ENCODE assay signal across 8 cellular contexts in the genomic region with DNA sequence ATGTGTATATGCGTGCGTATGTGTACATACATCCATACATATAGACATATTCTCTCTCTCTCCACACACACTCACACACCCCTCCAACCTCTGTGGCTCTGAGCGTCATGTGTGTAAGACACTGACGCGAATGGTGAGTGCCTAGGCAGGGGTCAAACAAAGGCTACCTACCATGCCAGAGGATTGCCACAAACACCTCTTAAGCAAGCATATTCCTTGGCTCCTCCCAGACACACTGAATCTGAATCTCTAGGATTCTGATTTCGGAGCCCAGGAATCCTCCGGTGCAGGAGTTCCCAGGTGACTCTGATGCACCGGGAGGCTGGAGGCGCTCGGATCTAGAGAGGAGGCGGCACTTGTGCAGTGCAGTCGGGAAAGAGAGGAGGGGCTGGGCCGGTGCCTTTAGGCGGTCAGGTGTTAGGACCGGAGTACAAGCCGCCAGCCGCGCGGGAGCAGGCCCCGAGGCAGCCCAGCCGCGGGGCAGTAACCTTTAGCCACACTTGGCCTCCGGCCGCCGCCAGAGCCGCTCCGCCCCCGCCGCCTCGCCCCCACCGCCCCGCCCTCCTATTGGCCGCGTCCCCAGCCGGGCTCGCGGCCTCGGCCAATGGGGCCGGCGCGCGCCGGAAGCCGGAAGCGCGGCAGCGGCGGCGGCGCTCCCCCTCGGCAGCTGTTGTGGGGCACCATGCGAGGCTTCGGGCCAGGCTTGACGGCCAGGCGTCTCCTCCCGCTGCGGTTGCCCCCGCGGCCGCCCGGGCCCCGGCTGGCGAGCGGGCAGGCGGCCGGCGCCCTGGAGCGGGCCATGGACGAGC. TPM values are rescaled to one million over a fixed set of nuclear protein-coding genes. Genes with fewer than 3 reads are reported as not detected.
DNase-seq lines count a peak whose midpoint lies in the region; ATAC-seq and TF ChIP-seq lines count a peak whose summit lies in the region.

TSS of gene MLYCD (plus strand) at position 653 of the 809 bp plus-strand sequence. CDS start at position 683, 30 bp downstream.

- H2AFZ ChIP-seq in ACC112 (ENCODE audit: low read length, unreplicated experiment), result peak within 1 kb of the TSS; percentile 95

- TF ChIP-seq CTCF in coronary artery (IDR thresholded peaks at IDR 0.05), result no peak

- no peaks in the 10 kb centered on the region for H3K36me3 ChIP-seq in ACC112 (ENCODE audit: insufficient read depth, low read length)

- H3K4me3 ChIP-seq in ACC112 (ENCODE audit: low read depth, low read length), result peak within 1 kb of the TSS; percentile 86
- H3K4me3 ChIP-seq in coronary artery, result peak within 1 kb of the TSS; percentile 98

- H3K27me3 ChIP-seq in ACC112 (ENCODE audit: insufficient read depth, low read length), result 0 out of 2 replicates have a peak, but pooled peaks cover 6% of the 10 kb centered on the region

- ATAC-seq in GM18517 (IDR thresholded peaks at IDR 0.05; ENCODE audit: unreplicated experiment) (peak; percentile 77), HG02981 (IDR thresholded peaks at IDR 0.05; ENCODE audit: unreplicated experiment) (peak; percentile 87), left lobe of liver (peak; percentile 92)

- peak; percentile 18 for DNase-seq in NCI-H2227 treated with DMSO at 0.1 percent for 48 hours (lab: John Stamatoyannopoulos, UW)
- DNase-seq in activated CD4-positive, alpha-beta T cell treated with anti-CD3 and anti-CD28 coated beads for 48 hours, result peak; percentile 71
- DNase-seq in coronary artery (ENCODE audit: low spot score), result peak; percentile 93
- DNase-seq in left lobe of liver (ENCODE audit: low spot score), result peak; percentile 96
- DNase-seq in stimulated activated CD4-positive, alpha-beta T cell treated with anti-CD3 and anti-CD28 coated beads, Interleukin-2, amount 100 ng/mL, for 24 hours, result peak; percentile 73 to 76

- H3K27ac ChIP-seq in ACC112 (ENCODE audit: low read depth, low read length), result peak within 1 kb of the TSS; percentile 7; the same call in 1 of the 2 replicates
- H3K27ac ChIP-seq in coronary artery, result peak within 1 kb of the TSS; percentile 88 to 99

- peaks cover 6% of the 10 kb centered on the region for H3K79me2 ChIP-seq in ACC112 (ENCODE audit: control insufficient read depth, insufficient read depth, low read length, unreplicated experiment)

- peaks cover 20% of the 10 kb centered on the region for H3K4me1 ChIP-seq in ACC112 (ENCODE audit: control insufficient read depth, insufficient read depth, low read length, unreplicated experiment)

RNA-seq across cellular contexts. Expression of gene MLYCD, which starts in this region (rescaled TPM):
- total RNA-seq in left lobe of liver, result 17.1 TPM

Comparison
In these comparisons a context has a peak if more than half of its experiments do, and no peak if none do; other contexts are left out.
1. Peak in every context shown above with its lines: DNase-seq, ATAC-seq, H3K4me3 ChIP-seq and H3K27ac ChIP-seq.
2. DNase-seq: peak in every context shown above with its lines; median percentile 96 in left lobe of liver; 93 in coronary artery; 74 in stimulated activated CD4-positive, alpha-beta T cell treated with anti-CD3 and anti-CD28 coated beads, Interleukin-2, amount 100 ng/mL, for 24 hours; 71 in activated CD4-positive, alpha-beta T cell treated with anti-CD3 and anti-CD28 coated beads for 48 hours; 18 in NCI-H2227 treated with DMSO at 0.1 percent for 48 hours.